ENCODE assay signal across 8 cellular contexts in the genomic region with DNA sequence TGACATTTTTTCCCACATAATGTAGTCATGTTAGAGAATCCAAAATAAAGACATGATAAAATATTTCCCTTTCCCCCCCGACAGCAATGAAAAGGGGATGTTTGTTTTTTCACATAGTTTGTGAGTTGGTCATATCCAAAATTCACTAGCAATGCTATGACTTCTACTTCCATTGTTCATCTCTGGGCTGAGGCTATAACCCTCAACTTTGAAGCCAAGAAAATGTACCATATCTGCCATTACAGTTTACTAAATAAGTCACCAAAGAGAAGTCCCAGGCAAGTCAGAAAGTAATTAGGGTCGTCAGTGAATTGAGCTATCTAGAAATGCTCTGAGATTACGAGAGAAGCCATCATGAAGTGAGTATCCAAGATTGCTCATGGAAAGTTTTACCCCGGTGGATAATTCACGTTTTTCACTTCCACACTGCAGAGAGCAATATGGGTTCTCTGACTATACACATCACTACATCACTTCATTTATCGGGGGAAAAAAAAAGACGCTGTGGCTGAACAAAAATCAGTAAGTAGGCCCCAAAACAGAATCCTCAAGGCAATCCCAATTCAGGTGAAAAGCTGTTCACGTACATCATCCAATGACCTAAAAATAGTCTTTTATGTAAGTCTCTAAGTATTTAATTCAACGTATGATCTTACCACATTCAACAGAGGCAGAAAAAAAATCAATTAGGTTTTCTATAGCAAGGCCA. TPM values are rescaled to one million over a fixed set of nuclear protein-coding genes. Genes with fewer than 3 reads are reported as not detected.
DNase-seq lines count a peak whose midpoint lies in the region; ATAC-seq and TF ChIP-seq lines count a peak whose summit lies in the region.

No MANE protein-coding gene starts in this region.

- H3K27me3 Mint-ChIP-seq in CD4-positive, CD25-positive, alpha-beta regulatory T cell = peaks cover 30% of the 10 kb centered on the region
- no peaks in the 10 kb centered on the region for H3K27me3 Mint-ChIP-seq in effector memory CD8-positive, alpha-beta T cell
- no peaks in the 10 kb centered on the region for H3K27me3 Mint-ChIP-seq in neural crest cell (ENCODE audit: low read depth)

- H3K79me2 ChIP-seq in MM.1S (ENCODE audit: low read length) = peaks cover 84% of the 10 kb centered on the region

- H3K27me3 ChIP-seq in CD4-positive, CD25-positive, alpha-beta regulatory T cell (ENCODE audit: control insufficient read depth, insufficient read depth, low read length) = no peaks in the 10 kb centered on the region
- H3K27me3 ChIP-seq in MM.1S (replicated peaks; ENCODE audit: insufficient read depth, low read length) = no peaks in the 10 kb centered on the region

- peak overlapping the region; percentile 85; the same call in 1 of the 2 replicates for H3K9ac ChIP-seq in MM.1S (ENCODE audit: low read length)

- no peak for ATAC-seq in CD4-positive, CD25-positive, alpha-beta regulatory T cell (ENCODE audit: low read depth in 2 of 2)
- no peak for ATAC-seq in effector memory CD8-positive, alpha-beta T cell (replicated peaks)
- ATAC-seq in HG03196 (IDR thresholded peaks at IDR 0.05; ENCODE audit: unreplicated experiment) = no peak

- TF ChIP-seq CTCF in MM.1S (IDR thresholded peaks at IDR 0.05; ENCODE audit: low read length) = no peak
- no peak for TF ChIP-seq CTCF in neural crest cell (conservative IDR thresholded peaks at IDR 0.05)

- peaks cover 30% of the 10 kb centered on the region for H3K4me1 ChIP-seq in CD4-positive, CD25-positive, alpha-beta regulatory T cell (ENCODE audit: control insufficient read depth, insufficient read depth, low read length, poor library complexity, severe bottlenecking)
- peaks cover 17% of the 10 kb centered on the region for H3K4me1 ChIP-seq in MM.1S (ENCODE audit: low read length)

- no peaks in the 10 kb centered on the region for H3K9me3 ChIP-seq in CD4-positive, CD25-positive, alpha-beta regulatory T cell (ENCODE audit: control insufficient read depth in 2 of 2, low read length in 2 of 2)
- H3K9me3 ChIP-seq in MM.1S (replicated peaks; ENCODE audit: insufficient read depth, low read length) = no peaks in the 10 kb centered on the region

- peak overlapping the region; percentile 94 to 96 (median 95) for H3K4me3 Mint-ChIP-seq in CD4-positive, CD25-positive, alpha-beta regulatory T cell
- peak overlapping the region; percentile 96 to 99 for H3K4me3 Mint-ChIP-seq in effector memory CD8-positive, alpha-beta T cell
- H3K4me3 Mint-ChIP-seq in neural crest cell = peak overlapping the region; percentile 92

- peak overlapping the region; percentile 78 for H3K4me2 ChIP-seq in MM.1S (ENCODE audit: low read depth, low read length)

- no peaks in the 10 kb centered on the region; the same call in 1 of the 2 replicates for H3F3A ChIP-seq in MM.1S (ENCODE audit: insufficient read depth, low read length)

- H3K4me3 ChIP-seq in CD4-positive, CD25-positive, alpha-beta regulatory T cell (ENCODE audit: low read depth, low read length) = peak overlapping the region; percentile 65
- H3K4me3 ChIP-seq in MM.1S (ENCODE audit: low read length) = peak overlapping the region; percentile 90

- H3K36me3 Mint-ChIP-seq in CD4-positive, CD25-positive, alpha-beta regulatory T cell = no peaks in the 10 kb centered on the region
- H3K36me3 Mint-ChIP-seq in effector memory CD8-positive, alpha-beta T cell (ENCODE audit: insufficient read depth) = peaks cover 20% of the 10 kb centered on the region
- no peaks in the 10 kb centered on the region for H3K36me3 Mint-ChIP-seq in neural crest cell (ENCODE audit: low read depth)

- H3K4me1 Mint-ChIP-seq in CD4-positive, CD25-positive, alpha-beta regulatory T cell = peaks cover 11 to 35% (median 26%) of the 10 kb centered on the region in 4 donors
- peaks cover 10 to 16% of the 10 kb centered on the region in 2 donors for H3K4me1 Mint-ChIP-seq in effector memory CD8-positive, alpha-beta T cell (ENCODE audit: low read depth in 2 of 2)
- peaks cover 26% of the 10 kb centered on the region for H3K4me1 Mint-ChIP-seq in neural crest cell

- peak overlapping the region; percentile 82 to 88 (median 84) for H3K27ac Mint-ChIP-seq in CD4-positive, CD25-positive, alpha-beta regulatory T cell
- peak overlapping the region; percentile 76 to 91 for H3K27ac Mint-ChIP-seq in effector memory CD8-positive, alpha-beta T cell
- H3K27ac Mint-ChIP-seq in neural crest cell (ENCODE audit: unreplicated experiment) = no peak overlapping the region

- H3K27ac ChIP-seq in CD4-positive, CD25-positive, alpha-beta regulatory T cell (ENCODE audit: insufficient read depth, low read length, poor library complexity, severe bottlenecking) = no peak overlapping the region
- no peak overlapping the region for H3K27ac ChIP-seq in MM.1S (ENCODE audit: low read length)

- DNase-seq in CD4-positive, CD25-positive, alpha-beta regulatory T cell = no peak
- no peak for DNase-seq in MM.1S
- no peak for DNase-seq in effector memory CD8-positive, alpha-beta T cell
- DNase-seq in neural crest cell (ENCODE audit: low read depth, low spot score) = no peak
- no peak for DNase-seq in central memory CD4-positive, alpha-beta T cell
- no peak for DNase-seq in NOMO-1 (lab: John Stamatoyannopoulos, UW; ENCODE audit: unreplicated experiment in 2 of 2)
- DNase-seq in activated CD4-positive, CD25-positive, alpha-beta regulatory T cell (lab: John Stamatoyannopoulos, UW) = no peak

- H3K36me3 ChIP-seq in CD4-positive, CD25-positive, alpha-beta regulatory T cell (ENCODE audit: control insufficient read depth, insufficient read depth, low read length) = no peaks in the 10 kb centered on the region
- H3K36me3 ChIP-seq in MM.1S (replicated peaks; ENCODE audit: insufficient read depth, low read length) = no peaks in the 10 kb centered on the region

- H3K9me2 ChIP-seq in MM.1S (replicated peaks; ENCODE audit: insufficient read depth, low read length) = no peaks in the 10 kb centered on the region

- peaks cover 0 to 1% (median 0%) of the 10 kb centered on the region in 7 donors for H3K9me3 Mint-ChIP-seq in CD4-positive, CD25-positive, alpha-beta regulatory T cell
- no peaks in the 10 kb centered on the region for H3K9me3 Mint-ChIP-seq in effector memory CD8-positive, alpha-beta T cell
- H3K9me3 Mint-ChIP-seq in neural crest cell = no peaks in the 10 kb centered on the region

- H4K20me1 ChIP-seq in MM.1S (ENCODE audit: insufficient read depth, low read length) = 0 out of 2 replicates have a peak, but pooled peaks cover 6% of the 10 kb centered on the region

- H2AFZ ChIP-seq in MM.1S (ENCODE audit: low read length) = no peak overlapping the region

RNA-seq across cellular contexts. Expression of a gene that starts 1.4 kb away (rescaled TPM):
- total RNA-seq in CD4-positive, CD25-positive, alpha-beta regulatory T cell = 9.6 TPM
- polyA plus RNA-seq in CD4-positive, CD25-positive, alpha-beta regulatory T cell = 1 to 10 TPM in 2 of 4 donors, under 1 TPM in 2; 0.15 to 1.7 (median 0.94) TPM
- total RNA-seq in neural crest cell = 26.0 and 26.9 TPM in 2 replicates

RNA-seq across cellular contexts. Expression of a gene that starts 2.2 kb away (rescaled TPM):
- total RNA-seq in CD4-positive, CD25-positive, alpha-beta regulatory T cell = 25.0 TPM
- 10 to 100 TPM; 24.4 to 32.3 (median 28.8) TPM for polyA plus RNA-seq in CD4-positive, CD25-positive, alpha-beta regulatory T cell
- total RNA-seq in neural crest cell = 67.2 and 72.5 TPM in 2 replicates
